In the genomic region with DNA sequence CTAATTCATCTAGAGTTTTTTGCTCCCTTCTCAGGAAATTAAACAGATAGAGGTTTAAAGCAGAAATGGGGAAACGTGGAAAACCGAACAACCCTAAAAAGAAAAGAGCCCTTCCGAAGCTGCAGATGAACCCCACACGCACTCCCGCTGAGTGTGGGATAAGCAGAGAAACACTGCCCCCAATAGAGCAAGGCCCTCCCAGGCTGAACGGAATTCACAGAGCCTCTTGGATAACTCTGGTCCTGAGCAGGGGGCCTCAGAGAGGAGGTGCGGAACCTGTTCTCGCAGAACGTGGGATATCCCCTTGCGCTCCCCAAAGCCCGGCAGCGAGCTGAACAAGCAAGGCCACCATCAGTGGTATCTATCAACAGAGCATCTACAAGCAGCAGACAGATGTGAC, we compare ENCODE assay signal across 17 cellular contexts. TPM values are rescaled to one million over a fixed set of nuclear protein-coding genes. Genes with fewer than 3 reads are reported as not detected.
DNase-seq lines count a peak whose midpoint lies in the region; ATAC-seq, FAIRE-seq and TF ChIP-seq lines count a peak whose summit lies in the region.
"Had no signal": no experiment of that assay in that cellular context is flagged by ENCODE, and none has a peak within 500 bp of the region (broad histone marks: within the 10 kb centered on the region; RNA-seq: fewer than 3 reads in every experiment).

No MANE protein-coding gene starts in this region.

- no peaks in the 10 kb centered on the region for H3K9me3 ChIP-seq in kidney (ENCODE audit: control insufficient read depth in 1 of 2, low read length in 2 of 2)
- H3K9me3 ChIP-seq in neuronal stem cell (replicated peaks in 1 of 2; ENCODE audit: control insufficient read depth in 2 of 2, insufficient read depth in 1 of 2, low read depth in 1 of 2, low read length in 2 of 2): no peaks in the 10 kb centered on the region
- no peaks in the 10 kb centered on the region for H3K9me3 ChIP-seq in SJCRH30 (replicated peaks)
- H3K9me3 ChIP-seq: esophagus squamous epithelium, SJSA1 had no signal

- FAIRE-seq in kidney (lab: Jason Lieb, UNC) (no peak), GM12891 (lab: Jason Lieb, UNC) (no peak)
- FAIRE-seq: GM12892 had no signal

- in situ Hi-C loops in G401 (cut with HindIII; ENCODE audit: low sequenced_read_pairs): no loop called here

- TF ChIP-seq CTCF in AG10803 (conservative IDR thresholded peaks at IDR 0.05; ENCODE audit: low read length) (peak; percentile 35), kidney (IDR thresholded peaks at IDR 0.05; ENCODE audit: borderline replicate concordance, extremely low read depth, insufficient read depth) (peak; percentile 11)

- H3K23ac ChIP-seq in neuronal stem cell (ENCODE audit: low read depth, low read length, poor library complexity): no peak overlapping the region

- H2AFZ ChIP-seq in neuronal stem cell (ENCODE audit: low read length): no peak overlapping the region

- no peak for ATAC-seq in GM19455 (IDR thresholded peaks at IDR 0.05; ENCODE audit: unreplicated experiment)
- ATAC-seq: activated naive CD8-positive, alpha-beta T cell treated with anti-CD3 and anti-CD28 coated beads, Interleukin-2, amount 50 U/mL, for 24 hours had no signal

- H2BK15ac ChIP-seq in neuronal stem cell (ENCODE audit: low read length): no peak overlapping the region

- H3K9ac ChIP-seq in kidney (ENCODE audit: low read length in 2 of 2): no peak overlapping the region
- no peak overlapping the region for H3K9ac ChIP-seq in neuronal stem cell (ENCODE audit: low read depth, low read length, poor library complexity)

- no peak overlapping the region for H3K4me2 ChIP-seq in neuronal stem cell (ENCODE audit: insufficient read depth, low read length, poor library complexity, severe bottlenecking)

- intact Hi-C loops in kidney (cut with DNase I): no loop called here

- H3K27ac ChIP-seq in kidney (ENCODE audit: low read depth in 2 of 2, low read length in 2 of 2): no peak overlapping the region
- H3K27ac ChIP-seq in neuronal stem cell (replicated peaks; ENCODE audit: low read length): no peak overlapping the region
- no peak overlapping the region for H3K27ac ChIP-seq in SJCRH30
- H3K27ac ChIP-seq: coronary artery, esophagus squamous epithelium, HL-60, SJSA1 had no signal

- no peak overlapping the region for H3K4ac ChIP-seq in neuronal stem cell (ENCODE audit: low read length)

- no peak for DNase-seq in AG10803 (ENCODE audit: low read depth)
- peak; percentile 61 for DNase-seq in G401 (ENCODE audit: low spot score)
- peak; percentile 46 for DNase-seq in cerebellum (ENCODE audit: low spot score)
- no peak for DNase-seq in kidney
- DNase-seq in neuronal stem cell (ENCODE audit: low spot score): no peak
- DNase-seq in SJCRH30: no peak
- DNase-seq in GM12891 (ENCODE audit: insufficient read length, low spot score): no peak
- DNase-seq: activated naive CD8-positive, alpha-beta T cell treated with anti-CD3 and anti-CD28 coated beads, Interleukin-2, amount 50 U/mL, for 24 hours; esophagus squamous epithelium; NCI-H2029; NK-92 treated with Interleukin-12 subunit alpha and Interleukin-12 subunit beta, amount 100 ng/mL, for 24 hours; stimulated activated naive CD4-positive, alpha-beta T cell had no signal

- WGBS in neuronal stem cell (ENCODE audit: extremely low coverage in 2 of 2, insufficient read length in 2 of 2, insufficient replicate concordance in 1 of 2), 2 donors: no CpG with 5 or more reads among the region's 12 CpGs

- H3K36me3 ChIP-seq in kidney (ENCODE audit: control insufficient read depth in 1 of 2, insufficient read depth in 2 of 2, low read length in 2 of 2): peaks cover 0 to 9% of the 10 kb centered on the region in 2 donors
- peaks cover 4 to 77% of the 10 kb centered on the region in 2 donors for H3K36me3 ChIP-seq in neuronal stem cell (replicated peaks in 1 of 2; ENCODE audit: control insufficient read depth in 2 of 2, insufficient read depth in 2 of 2, low read length in 2 of 2)
- H3K36me3 ChIP-seq in SJCRH30: no peaks in the 10 kb centered on the region

- peaks cover 14 to 20% of the 10 kb centered on the region in 2 donors for H3K4me1 ChIP-seq in kidney (ENCODE audit: control insufficient read depth in 1 of 2, insufficient read depth in 1 of 2, low read depth in 1 of 2, low read length in 2 of 2)
- peaks cover 15 to 21% of the 10 kb centered on the region in 2 donors for H3K4me1 ChIP-seq in neuronal stem cell (ENCODE audit: control insufficient read depth in 2 of 2, insufficient read depth in 1 of 2, low read depth in 1 of 2, low read length in 2 of 2)
- H3K4me1 ChIP-seq in SJCRH30: peaks cover 6% of the 10 kb centered on the region; the same call in 1 of the 2 replicates

- no peak overlapping the region for H3K14ac ChIP-seq in neuronal stem cell (ENCODE audit: low read length)

- H4K91ac ChIP-seq in neuronal stem cell (ENCODE audit: low read depth, low read length, poor library complexity): no peak overlapping the region

- H2BK120ac ChIP-seq in neuronal stem cell (ENCODE audit: low read depth, low read length): no peak overlapping the region

- H2AK5ac ChIP-seq in neuronal stem cell (ENCODE audit: low read depth, low read length): no peak overlapping the region

- H2BK5ac ChIP-seq in neuronal stem cell (ENCODE audit: low read length): no peak overlapping the region

- H3K27me3 ChIP-seq in neuronal stem cell (ENCODE audit: control insufficient read depth in 3 of 3, insufficient read depth in 3 of 3, low read depth in 1 of 3, low read length in 3 of 3): no peaks in the 10 kb centered on the region
- H3K27me3 ChIP-seq in SJCRH30: no peaks in the 10 kb centered on the region
- H3K27me3 ChIP-seq: esophagus squamous epithelium, SJSA1 had no signal

- H3K4me3 ChIP-seq in AG10803 (ENCODE audit: low read length) (no peak overlapping the region), kidney (ENCODE audit: low read length in 2 of 2) (no peak overlapping the region), neuronal stem cell (ENCODE audit: low read length in 2 of 2) (no peak overlapping the region), SJCRH30 (no peak overlapping the region)
- H3K4me3 ChIP-seq: coronary artery, esophagus squamous epithelium, SJSA1 had no signal

- no peak overlapping the region for H4K8ac ChIP-seq in neuronal stem cell (ENCODE audit: low read depth, low read length)

- no peak overlapping the region for H3K18ac ChIP-seq in neuronal stem cell (ENCODE audit: low read length)

- TF ChIP-seq POLR2A in GM12891 (IDR thresholded peaks at IDR 0.05; ENCODE audit: low read depth, low read length): no peak

- H3K79me1 ChIP-seq in neuronal stem cell (ENCODE audit: low read depth, low read length): peaks cover 7% of the 10 kb centered on the region

- H2BK12ac ChIP-seq in neuronal stem cell (ENCODE audit: low read length): no peak overlapping the region

TF ChIP-seq in GM12891, 5 proteins besides CTCF, POLR2A, EP300 and RAD21:
- TF ChIP-seq PAX5 (IDR thresholded peaks at IDR 0.05; ENCODE audit: insufficient read depth, low read length, severe bottlenecking) (no peak), POU2F2 (IDR thresholded peaks at IDR 0.05; ENCODE audit: low read depth, low read length) (no peak), POLR2AphosphoS5 (IDR thresholded peaks at IDR 0.05; ENCODE audit: low read depth, low read length) (no peak), SPI1 (IDR thresholded peaks at IDR 0.05; ENCODE audit: low read depth, low read length) (no peak), TAF1 (IDR thresholded peaks at IDR 0.05; ENCODE audit: low read depth, low read length) (no peak)
TF ChIP-seq in GM12891: peak in this region for 0.

RNA-seq across cellular contexts. Expression of a gene that starts 44.9 kb away (rescaled TPM):
- total RNA-seq in G401 (2014; rRNA removed; shearing (Covaris generic)): 64.0 and 71.2 TPM in 2 replicates
- total RNA-seq in cerebellum: 36.4 TPM
- 49.6 TPM for total RNA-seq in kidney
- 33.3 TPM for polyA plus RNA-seq in kidney (ENCODE audit: insufficient read depth, low read depth, low replicate concordance)
- polyA plus RNA-seq in neuronal stem cell (2013, experiment 1 of 2): 127 TPM
- polyA plus RNA-seq in neuronal stem cell (2013, experiment 2 of 2): 133 TPM
- total RNA-seq in SJCRH30 (2014; rRNA removed; shearing (Covaris generic)): 27.0 and 32.1 TPM in 2 replicates
- polyA plus RNA-seq in GM12891 (2012; ENCODE audit: low read depth, missing spikeins): 14.3 TPM

Comparison
In these comparisons a context has a peak if more than half of its experiments do, and no peak if none do; other contexts are left out.
1. DNase-seq: peak in G401 (single experiment) and cerebellum (single experiment); none in AG10803 (single experiment), kidney (single experiment), neuronal stem cell (single experiment), SJCRH30 (0 of 2) and GM12891 (single experiment).